ENCODE assay signal across 20 cellular contexts in the genomic region with DNA sequence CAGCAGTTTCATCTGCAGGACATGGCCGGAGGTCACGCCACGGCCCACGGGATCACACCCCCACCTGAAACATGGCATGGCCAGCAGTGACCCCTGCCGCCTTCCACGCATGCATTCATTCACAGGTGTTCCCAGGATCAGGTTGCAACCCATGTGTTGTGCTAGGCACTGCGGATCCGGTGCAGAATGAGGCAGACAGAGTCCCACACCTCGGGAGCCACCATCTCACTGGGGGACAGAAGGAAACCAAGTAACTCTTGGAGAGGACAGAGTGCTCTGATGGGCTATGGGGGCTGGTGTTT. TPM values are rescaled to one million over a fixed set of nuclear protein-coding genes. Genes with fewer than 3 reads are reported as not detected.
DNase-seq lines count a peak whose midpoint lies in the region; ATAC-seq, FAIRE-seq and TF ChIP-seq lines count a peak whose summit lies in the region.
"Had no signal": no experiment of that assay in that cellular context is flagged by ENCODE, and none has a peak within 500 bp of the region (broad histone marks: within the 10 kb centered on the region; RNA-seq: fewer than 3 reads in every experiment).

No MANE protein-coding gene starts in this region.

- TF ChIP-seq POLR2A in gastrocnemius medialis (IDR thresholded peaks at IDR 0.05) (no peak), gastroesophageal sphincter (IDR thresholded peaks at IDR 0.05) (no peak)

- peak overlapping the region; percentile 25 for H3K27ac Mint-ChIP-seq in activated CD4-positive, alpha-beta T cell treated with anti-CD3 and anti-CD28 coated beads, Interleukin-2, amount 10 ng/mL, durations not matched to agents 7 days and 5 days
- H3K27ac Mint-ChIP-seq: CD4-positive, alpha-beta T cell had no signal

- TF ChIP-seq EP300 in gastroesophageal sphincter (IDR thresholded peaks at IDR 0.05) = no peak

- H3K4me3 Mint-ChIP-seq in activated CD4-positive, alpha-beta T cell treated with anti-CD3 and anti-CD28 coated beads, Interleukin-2, amount 10 ng/mL, durations not matched to agents 7 days and 5 days = no peak overlapping the region
- H3K4me3 Mint-ChIP-seq: CD4-positive, alpha-beta T cell had no signal

- H3K9me3 Mint-ChIP-seq in activated CD4-positive, alpha-beta T cell treated with anti-CD3 and anti-CD28 coated beads, Interleukin-2, amount 10 ng/mL, durations not matched to agents 7 days and 5 days = no peaks in the 10 kb centered on the region
- H3K9me3 Mint-ChIP-seq: CD4-positive, alpha-beta T cell had no signal

- intact Hi-C loops in gastrocnemius medialis (cut with DNase I; ENCODE audit: low total_unique reads) = loop anchor here (10.0 kb wide), 1 partner anchor 587 kb away; the partner anchor contains the start of genes CEMP1 and PDPK1

- in situ Hi-C loops in gastrocnemius medialis (cut with MboI; ENCODE audit: low sequenced_read_pairs in 4 of 4) = no loop called here

- peak; percentile 46 for FAIRE-seq in HTR-8/SVneo (lab: Jason Lieb, UNC)
- FAIRE-seq: A549, D721Med, G401.6, GM12891, H54 had no signal

- no peaks in the 10 kb centered on the region for H3K27me3 ChIP-seq in gastrocnemius medialis
- no peaks in the 10 kb centered on the region for H3K27me3 ChIP-seq in gastroesophageal sphincter

- no CpG with 5 or more reads among the region's 9 CpGs for WGBS in gastroesophageal sphincter (ENCODE audit: low coverage in 1 of 2), 2 donors

- ATAC-seq in gastrocnemius medialis = no peak
- ATAC-seq in gastroesophageal sphincter = no peak
- ATAC-seq: A549 had no signal

- H3K9me3 ChIP-seq in gastrocnemius medialis (no peaks in the 10 kb centered on the region), gastroesophageal sphincter (no peaks in the 10 kb centered on the region)
- H3K9me3 ChIP-seq: A549, Caco-2 had no signal

- H3K36me3 ChIP-seq in gastrocnemius medialis (no peaks in the 10 kb centered on the region), gastroesophageal sphincter (no peaks in the 10 kb centered on the region)

- H3K27ac ChIP-seq in gastrocnemius medialis (peak overlapping the region; percentile 98 to 100 (median 98)), gastroesophageal sphincter (no peak overlapping the region)
- H3K27ac ChIP-seq: 22Rv1, A549, C4-2B, GM23248 had no signal

- DNase-seq in activated CD4-positive, alpha-beta T cell treated with anti-CD3 and anti-CD28 coated beads, Interleukin-2, amount 10 ng/mL, durations not matched to agents 7 days and 5 days = no peak
- DNase-seq in activated CD4-positive, alpha-beta T cell treated with anti-CD3 and anti-CD28 coated beads, Interleukin-2, amount 50 U/mL, for 4 hours = no peak
- DNase-seq in HTR-8/SVneo (ENCODE audit: insufficient read length, low spot score) (no peak), left kidney (ENCODE audit: low read depth, low spot score) (peak; percentile 64), gastrocnemius medialis (peak in 1 of 2 donors; percentile 55), NCI-H187 (lab: John Stamatoyannopoulos, UW) (no peak)
- DNase-seq: AML-193; Caco-2; CD4-positive, alpha-beta T cell; GM23248; HCEC 1CT had no signal

- no peak overlapping the region for H3K4me3 ChIP-seq in gastrocnemius medialis
- no peak overlapping the region for H3K4me3 ChIP-seq in gastroesophageal sphincter
- H3K4me3 ChIP-seq: A549, GM23248 had no signal

- H3K27me3 Mint-ChIP-seq in activated CD4-positive, alpha-beta T cell treated with anti-CD3 and anti-CD28 coated beads, Interleukin-2, amount 10 ng/mL, durations not matched to agents 7 days and 5 days = peaks cover 2% of the 10 kb centered on the region
- H3K27me3 Mint-ChIP-seq: CD4-positive, alpha-beta T cell had no signal

- peaks cover 31 to 69% of the 10 kb centered on the region in 2 donors for H3K4me1 ChIP-seq in gastrocnemius medialis
- peaks cover 0 to 12% (median 3%) of the 10 kb centered on the region in 3 donors for H3K4me1 ChIP-seq in gastroesophageal sphincter

- CTCF ChIA-PET in activated CD4-positive, alpha-beta T cell treated with anti-CD3 and anti-CD28 coated beads, Interleukin-2, amount 10 ng/mL, durations not matched to agents 7 days and 5 days (lab: Charles Lee) = interaction anchor here (0.6 kb wide), 1 partner anchor 1170 kb away, joined by 4 read pairs; no protein-coding TSS in a partner anchor

- H3K36me3 Mint-ChIP-seq in activated CD4-positive, alpha-beta T cell treated with anti-CD3 and anti-CD28 coated beads, Interleukin-2, amount 10 ng/mL, durations not matched to agents 7 days and 5 days (ENCODE audit: low read depth) = no peaks in the 10 kb centered on the region

- TF ChIP-seq CTCF in gastrocnemius medialis (IDR thresholded peaks at IDR 0.05 in 4 of 5, conservative IDR thresholded peaks at IDR 0.05 in 1 of 5) = no peak
- no peak for TF ChIP-seq CTCF in gastroesophageal sphincter (IDR thresholded peaks at IDR 0.05)

- peaks cover 13% of the 10 kb centered on the region for H3K4me1 Mint-ChIP-seq in activated CD4-positive, alpha-beta T cell treated with anti-CD3 and anti-CD28 coated beads, Interleukin-2, amount 10 ng/mL, durations not matched to agents 7 days and 5 days

- POLR2A ChIA-PET in activated CD4-positive, alpha-beta T cell treated with anti-CD3 and anti-CD28 coated beads, Interleukin-2, amount 10 ng/mL, durations not matched to agents 7 days and 5 days (lab: Charles Lee) = no interaction called here

RNA-seq across cellular contexts. Expression of gene MSRB1, which starts 4.3 kb away (rescaled TPM):
- 10 to 100 TPM; 12.8 to 13.6 TPM for total RNA-seq in activated CD4-positive, alpha-beta T cell treated with anti-CD3 and anti-CD28 coated beads, Interleukin-2, amount 10 ng/mL, durations not matched to agents 7 days and 5 days
- total RNA-seq in gastrocnemius medialis (10 to 100 TPM; 16.7 to 40.7 (median 35.2) TPM), gastroesophageal sphincter (10 to 100 TPM; 23.8 to 53.7 (median 44.8) TPM)

RNA-seq across cellular contexts. Expression of gene RPL3L, which starts 7.2 kb away (rescaled TPM):
- total RNA-seq in activated CD4-positive, alpha-beta T cell treated with anti-CD3 and anti-CD28 coated beads, Interleukin-2, amount 10 ng/mL, durations not matched to agents 7 days and 5 days = not detected
- total RNA-seq in gastrocnemius medialis (100 to 1,000 TPM; 116 to 354 (median 188) TPM), gastroesophageal sphincter (not detected)
- total RNA-seq: Caco-2; CD4-positive, alpha-beta T cell; GM23248; HT1080 had no signal

RNA-seq across cellular contexts. Expression of gene NDUFB10, which starts 12.0 kb away (rescaled TPM):
- total RNA-seq in activated CD4-positive, alpha-beta T cell treated with anti-CD3 and anti-CD28 coated beads, Interleukin-2, amount 10 ng/mL, durations not matched to agents 7 days and 5 days = 100 to 1,000 TPM; 103 to 125 TPM
- total RNA-seq in gastrocnemius medialis (1,000 to 10,000 TPM in 1 of 4 donors, 100 to 1,000 TPM in 3; 530 to 1,014 (median 743) TPM), gastroesophageal sphincter (100 to 1,000 TPM; 214 to 400 (median 243) TPM)

RNA-seq across cellular contexts. Expression of gene RPS2, which starts 17.3 kb away (rescaled TPM):
- 1,000 to 10,000 TPM; 2,564 to 2,882 TPM for total RNA-seq in activated CD4-positive, alpha-beta T cell treated with anti-CD3 and anti-CD28 coated beads, Interleukin-2, amount 10 ng/mL, durations not matched to agents 7 days and 5 days
- total RNA-seq in gastrocnemius medialis (1,000 to 10,000 TPM; 1,162 to 1,876 (median 1,684) TPM), gastroesophageal sphincter (1,000 to 10,000 TPM in 3 of 4 donors, 100 to 1,000 TPM in 1; 899 to 1,585 (median 1,295) TPM)

RNA-seq across cellular contexts. Expression of gene RNF151, which starts 19.3 kb away (rescaled TPM):
- not detected for total RNA-seq in activated CD4-positive, alpha-beta T cell treated with anti-CD3 and anti-CD28 coated beads, Interleukin-2, amount 10 ng/mL, durations not matched to agents 7 days and 5 days
- total RNA-seq in gastrocnemius medialis = not detected
- not detected for total RNA-seq in gastroesophageal sphincter
- total RNA-seq: Caco-2; CD4-positive, alpha-beta T cell; GM23248; HT1080 had no signal

Comparison
In these comparisons a context has a peak if more than half of its experiments do, and no peak if none do; other contexts are left out.
1. H3K27ac ChIP-seq: peak in gastrocnemius medialis (4 of 4); none in gastroesophageal sphincter (0 of 4).
2. RNA of gene RPL3L, which starts 7.2 kb away (total RNA-seq): 116 to 354 TPM in gastrocnemius medialis; not detected in activated CD4-positive, alpha-beta T cell treated with anti-CD3 and anti-CD28 coated beads, Interleukin-2, amount 10 ng/mL, durations not matched to agents 7 days and 5 days and not detected in gastroesophageal sphincter; every median in the first group is over 100 times any median in the second.